In genomic region chr5:9951861-9952260, GRCh38 we compare ENCODE assay signal across 20 cellular contexts.
"Had no signal": no experiment of that assay in that cellular context is flagged by ENCODE, and none has a peak within 500 bp of the region (broad histone marks: within the 10 kb centered on the region; RNA-seq: fewer than 3 reads in every experiment).

No MANE protein-coding gene starts in this region.

- H3K36me3 Mint-ChIP-seq: activated naive CD4-positive, alpha-beta T cell treated with anti-CD3 and anti-CD28 coated beads, Interleukin-2, amount 50 U/mL, for 72 hours; brain; naive B cell; stimulated activated naive B cell treated with anti-CD40 and anti-IgM and Interleukin-4, amounts not matched to agents 10 μg/mL and 1 μg/mL and 100 μg/mL, for 72 hours had no signal

- H3K27me3 Mint-ChIP-seq: brain; stimulated activated naive B cell treated with anti-CD40 and anti-IgM and Interleukin-4, amounts not matched to agents 10 μg/mL and 1 μg/mL and 100 μg/mL, for 72 hours had no signal

- H3K4me3 ChIP-seq: heart left ventricle, lower lobe of right lung, sigmoid colon, transverse colon, uterus had no signal

- ATAC-seq: activated naive CD4-positive, alpha-beta T cell treated with anti-CD3 and anti-CD28 coated beads, Interleukin-2, amount 50 U/mL, for 72 hours; heart left ventricle; left cardiac atrium; lower lobe of right lung; stimulated activated naive B cell treated with anti-CD40 and anti-IgM and Interleukin-4, amounts not matched to agents 10 μg/mL and 1 μg/mL and 100 μg/mL, for 72 hours had no signal

- H3K9me3 ChIP-seq: heart left ventricle, lower lobe of right lung, sigmoid colon, transverse colon, uterus had no signal

- H3K9me3 Mint-ChIP-seq: brain; neural crest cell; stimulated activated naive B cell treated with anti-CD40 and anti-IgM and Interleukin-4, amounts not matched to agents 10 μg/mL and 1 μg/mL and 100 μg/mL, for 72 hours had no signal

- DNase-seq: activated gamma-delta T cell treated with Interleukin-2 at 50 U/mL for 16 hours; activated T-cell treated with anti-CD3 and anti-CD28 coated beads, Interleukin-2, amount 50 U/mL, for 1 hour; aorta; heart left ventricle; islet precursor cell; left cardiac atrium; lower lobe of right lung; naive B cell; posterior cingulate gyrus; sigmoid colon; stimulated activated CD4-positive, alpha-beta T cell treated with anti-CD3 and anti-CD28 coated beads, Interleukin-2, amount 100 ng/mL, for 48 hours; stimulated activated CD8-positive, alpha-beta memory T cell treated with anti-CD3 and anti-CD28 coated beads, Interleukin-4, amount 100 ng/mL, for 48 hours; stimulated activated naive B cell treated with anti-CD40 and anti-IgM and Interleukin-4, amounts not matched to agents 10 μg/mL and 1 μg/mL and 100 μg/mL, for 72 hours; transverse colon; uterus had no signal

- H3K4me3 Mint-ChIP-seq: brain; naive B cell; neural crest cell; stimulated activated naive B cell treated with anti-CD40 and anti-IgM and Interleukin-4, amounts not matched to agents 10 μg/mL and 1 μg/mL and 100 μg/mL, for 72 hours had no signal

- H3K4me1 Mint-ChIP-seq: stimulated activated naive B cell treated with anti-CD40 and anti-IgM and Interleukin-4, amounts not matched to agents 10 μg/mL and 1 μg/mL and 100 μg/mL, for 72 hours had no signal

- FAIRE-seq: TTC549 had no signal

- H3K27ac Mint-ChIP-seq: activated naive CD4-positive, alpha-beta T cell treated with anti-CD3 and anti-CD28 coated beads, Interleukin-2, amount 50 U/mL, for 72 hours; brain; naive B cell; stimulated activated naive B cell treated with anti-CD40 and anti-IgM and Interleukin-4, amounts not matched to agents 10 μg/mL and 1 μg/mL and 100 μg/mL, for 72 hours had no signal

- H3K27ac ChIP-seq: epithelial cell of prostate, heart left ventricle, lower lobe of right lung, sigmoid colon, transverse colon, uterus had no signal

- H3K36me3 ChIP-seq: heart left ventricle, lower lobe of right lung, sigmoid colon, transverse colon, uterus had no signal

- H3K27me3 ChIP-seq: heart left ventricle, sigmoid colon, uterus had no signal

- H3K4me1 ChIP-seq: heart left ventricle, lower lobe of right lung, sigmoid colon, uterus had no signal
